Comparison of ENCODE assay signal across 23 cellular contexts in genomic region chr10:641149-642010, GRCh38.
"Had no signal": no experiment of that assay in that cellular context is flagged by ENCODE, and none has a peak within 500 bp of the region (broad histone marks: within the 10 kb centered on the region; RNA-seq: fewer than 3 reads in every experiment).

No MANE protein-coding gene starts in this region.

- H3K4me3 ChIP-seq: coronary artery, heart left ventricle, neural progenitor cell, prostate gland, smooth muscle cell had no signal

- ATAC-seq: activated T-cell treated with anti-CD3 and anti-CD28 coated beads, Interleukin-2, amount 50 U/mL, for 4 hours; naive thymus-derived CD4-positive, alpha-beta T cell; SK-N-SH treated with all-trans-retinoic acid at 6 μM for 48 hours; stimulated activated naive B cell treated with anti-CD40 and anti-IgM and Interleukin-4, amounts not matched to agents 10 μg/mL and 1 μg/mL and 100 μg/mL, for 72 hours; T-cell had no signal

- H3K4me3 Mint-ChIP-seq: activated naive CD4-positive, alpha-beta T cell treated with anti-CD3 and anti-CD28 coated beads for 36 hours; activated T-cell treated with anti-CD3 and anti-CD28 coated beads, Interleukin-2, amount 50 U/mL, for 4 hours; naive thymus-derived CD4-positive, alpha-beta T cell; neural progenitor cell; stimulated activated naive B cell treated with anti-CD40 and anti-IgM and Interleukin-4, amounts not matched to agents 10 μg/mL and 1 μg/mL and 100 μg/mL, for 72 hours; T-cell had no signal

- H3K4me1 Mint-ChIP-seq: naive thymus-derived CD4-positive, alpha-beta T cell; stimulated activated naive B cell treated with anti-CD40 and anti-IgM and Interleukin-4, amounts not matched to agents 10 μg/mL and 1 μg/mL and 100 μg/mL, for 72 hours had no signal

- H3K27ac Mint-ChIP-seq: activated naive CD4-positive, alpha-beta T cell treated with anti-CD3 and anti-CD28 coated beads for 36 hours; activated T-helper 2 cell treated with anti-CD3 and anti-CD28 coated beads, Interferon-gamma antibody, Interleukin-2, Interleukin-4, amounts not matched to agents 10 μg/mL and 5 μg/mL and 100 μg/mL, durations not matched to agents 14 hours and 24 hours and 36 hours; naive thymus-derived CD4-positive, alpha-beta T cell; neural progenitor cell; stimulated activated naive B cell treated with anti-CD40 and anti-IgM and Interleukin-4, amounts not matched to agents 10 μg/mL and 1 μg/mL and 100 μg/mL, for 72 hours; T-cell had no signal

- H3K36me3 Mint-ChIP-seq: stimulated activated naive B cell treated with anti-CD40 and anti-IgM and Interleukin-4, amounts not matched to agents 10 μg/mL and 1 μg/mL and 100 μg/mL, for 72 hours; T-cell had no signal

- H3K27me3 ChIP-seq: heart left ventricle, neural progenitor cell, testis had no signal

- H3K36me3 ChIP-seq: heart left ventricle, neural progenitor cell, prostate gland had no signal

- DNase-seq: activated CD4-positive, alpha-beta T cell treated with anti-CD3 and anti-CD28 coated beads for 4 hours; activated CD4-positive, alpha-beta T cell treated with anti-CD3 and anti-CD28 coated beads, Interleukin-2, amount 50 U/mL, for 48 hours; activated CD4-positive, CD25-positive, alpha-beta regulatory T cell; activated CD8-positive, alpha-beta memory T cell treated with anti-CD3 and anti-CD28 coated beads, Interleukin-2, amount 50 U/mL, for 48 hours; activated naive CD4-positive, alpha-beta T cell treated with anti-CD3 and anti-CD28 coated beads for 36 hours; activated T-cell treated with anti-CD3 and anti-CD28 coated beads, Interleukin-2, amount 50 U/mL, for 4 hours; amygdala; cerebellar nuclear complex; mesendoderm; naive thymus-derived CD4-positive, alpha-beta T cell; stimulated activated CD4-positive, alpha-beta T cell treated with anti-CD3 and anti-CD28 coated beads, Interleukin-2, amount 100 ng/mL, for 48 hours; stimulated activated CD8-positive, alpha-beta memory T cell treated with anti-CD3 and anti-CD28 coated beads, Interleukin-4, amount 100 ng/mL, for 48 hours; stimulated activated naive B cell treated with anti-CD40 and anti-IgM and Interleukin-4, amounts not matched to agents 10 μg/mL and 1 μg/mL and 100 μg/mL, for 72 hours; T-cell; T1000; testis had no signal

- H3K9me3 Mint-ChIP-seq: activated naive CD4-positive, alpha-beta T cell treated with anti-CD3 and anti-CD28 coated beads for 36 hours; activated T-cell treated with anti-CD3 and anti-CD28 coated beads, Interleukin-2, amount 50 U/mL, for 4 hours; activated T-helper 2 cell treated with anti-CD3 and anti-CD28 coated beads, Interferon-gamma antibody, Interleukin-2, Interleukin-4, amounts not matched to agents 10 μg/mL and 5 μg/mL and 100 μg/mL, durations not matched to agents 14 hours and 24 hours and 36 hours; T-cell had no signal
